ENCODE assay signal across 1 cellular context in genomic region chr19:10478476-10478875, GRCh38.
TF ChIP-seq lines count a peak whose summit lies in the region.

No MANE protein-coding gene starts in this region.

TF ChIP-seq in IMR-90, 13 proteins besides CTCF, POLR2A, EP300 and RAD21:
- TF ChIP-seq, protein P1, sequence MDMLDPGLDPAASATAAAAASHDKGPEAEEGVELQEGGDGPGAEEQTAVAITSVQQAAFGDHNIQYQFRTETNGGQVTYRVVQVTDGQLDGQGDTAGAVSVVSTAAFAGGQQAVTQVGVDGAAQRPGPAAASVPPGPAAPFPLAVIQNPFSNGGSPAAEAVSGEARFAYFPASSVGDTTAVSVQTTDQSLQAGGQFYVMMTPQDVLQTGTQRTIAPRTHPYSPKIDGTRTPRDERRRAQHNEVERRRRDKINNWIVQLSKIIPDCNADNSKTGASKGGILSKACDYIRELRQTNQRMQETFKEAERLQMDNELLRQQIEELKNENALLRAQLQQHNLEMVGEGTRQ (IDR thresholded peaks at IDR 0.05; ENCODE audit: low read depth, low read length), result no peak
- TF ChIP-seq MAZ (IDR thresholded peaks at IDR 0.05; ENCODE audit: borderline replicate concordance, low read depth, low read length), result no peak
- TF ChIP-seq RFX5 (IDR thresholded peaks at IDR 0.05; ENCODE audit: low read depth, low read length), result no peak
- TF ChIP-seq CEBPB (IDR thresholded peaks at IDR 0.05; ENCODE audit: low read depth, low read length), result no peak
- TF ChIP-seq RCOR1 (IDR thresholded peaks at IDR 0.05; ENCODE audit: insufficient replicate concordance, low read length), result no peak
- TF ChIP-seq FOS (IDR thresholded peaks at IDR 0.05; ENCODE audit: low read depth, low read length), result no peak
TF ChIP-seq in IMR-90: peak in this region for 0.
